ENCODE assay signal across 1 cellular context in the genomic region with DNA sequence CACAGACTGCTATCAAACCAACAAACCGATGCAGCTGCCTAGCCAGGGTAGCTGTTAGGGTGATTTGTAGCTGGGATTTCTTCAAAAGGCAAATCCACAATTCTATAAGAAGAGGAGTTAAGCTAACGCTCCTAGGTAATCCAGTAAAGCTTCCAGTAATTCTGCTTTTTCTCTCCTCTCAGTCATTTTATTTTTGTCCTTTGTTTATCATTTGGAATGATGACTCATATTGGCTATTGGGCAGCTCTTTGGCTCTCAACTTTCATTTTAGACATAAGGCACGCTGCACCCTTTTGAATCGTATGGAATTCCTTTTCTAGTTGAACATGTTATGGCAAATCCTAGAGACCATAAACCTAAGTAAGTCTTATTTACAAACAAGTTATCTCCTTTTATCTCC.
A peak's percentile ranks its signal among the peaks of the same experiment; 100 is the strongest.
TF ChIP-seq lines count a peak whose summit lies in the region.

No MANE protein-coding gene starts in this region.

TF ChIP-seq in HCT116, 20 proteins besides CTCF, POLR2A, EP300 and RAD21 (continued from another document):
- TF ChIP-seq, protein P1, sequence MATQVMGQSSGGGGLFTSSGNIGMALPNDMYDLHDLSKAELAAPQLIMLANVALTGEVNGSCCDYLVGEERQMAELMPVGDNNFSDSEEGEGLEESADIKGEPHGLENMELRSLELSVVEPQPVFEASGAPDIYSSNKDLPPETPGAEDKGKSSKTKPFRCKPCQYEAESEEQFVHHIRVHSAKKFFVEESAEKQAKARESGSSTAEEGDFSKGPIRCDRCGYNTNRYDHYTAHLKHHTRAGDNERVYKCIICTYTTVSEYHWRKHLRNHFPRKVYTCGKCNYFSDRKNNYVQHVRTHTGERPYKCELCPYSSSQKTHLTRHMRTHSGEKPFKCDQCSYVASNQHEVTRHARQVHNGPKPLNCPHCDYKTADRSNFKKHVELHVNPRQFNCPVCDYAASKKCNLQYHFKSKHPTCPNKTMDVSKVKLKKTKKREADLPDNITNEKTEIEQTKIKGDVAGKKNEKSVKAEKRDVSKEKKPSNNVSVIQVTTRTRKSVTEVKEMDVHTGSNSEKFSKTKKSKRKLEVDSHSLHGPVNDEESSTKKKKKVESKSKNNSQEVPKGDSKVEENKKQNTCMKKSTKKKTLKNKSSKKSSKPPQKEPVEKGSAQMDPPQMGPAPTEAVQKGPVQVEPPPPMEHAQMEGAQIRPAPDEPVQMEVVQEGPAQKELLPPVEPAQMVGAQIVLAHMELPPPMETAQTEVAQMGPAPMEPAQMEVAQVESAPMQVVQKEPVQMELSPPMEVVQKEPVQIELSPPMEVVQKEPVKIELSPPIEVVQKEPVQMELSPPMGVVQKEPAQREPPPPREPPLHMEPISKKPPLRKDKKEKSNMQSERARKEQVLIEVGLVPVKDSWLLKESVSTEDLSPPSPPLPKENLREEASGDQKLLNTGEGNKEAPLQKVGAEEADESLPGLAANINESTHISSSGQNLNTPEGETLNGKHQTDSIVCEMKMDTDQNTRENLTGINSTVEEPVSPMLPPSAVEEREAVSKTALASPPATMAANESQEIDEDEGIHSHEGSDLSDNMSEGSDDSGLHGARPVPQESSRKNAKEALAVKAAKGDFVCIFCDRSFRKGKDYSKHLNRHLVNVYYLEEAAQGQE (IDR thresholded peaks at IDR 0.05; ENCODE audit: low read depth) = no peak
- TF ChIP-seq, protein P2, sequence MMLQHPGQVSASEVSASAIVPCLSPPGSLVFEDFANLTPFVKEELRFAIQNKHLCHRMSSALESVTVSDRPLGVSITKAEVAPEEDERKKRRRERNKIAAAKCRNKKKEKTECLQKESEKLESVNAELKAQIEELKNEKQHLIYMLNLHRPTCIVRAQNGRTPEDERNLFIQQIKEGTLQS (IDR thresholded peaks at IDR 0.05) = no peak
- TF ChIP-seq FOSL1 (IDR thresholded peaks at IDR 0.05; ENCODE audit: low read depth) (peak; percentile 32; the same call in 1 of the 2 replicates), ELF1 (IDR thresholded peaks at IDR 0.05; ENCODE audit: borderline replicate concordance, low read depth) (no peak), EZH2 (IDR thresholded peaks at IDR 0.05) (no peak), TCF7L2 (IDR thresholded peaks at IDR 0.05; ENCODE audit: borderline replicate concordance, extremely low read depth, insufficient read depth, insufficient read length) (no peak), SRF (IDR thresholded peaks at IDR 0.05; ENCODE audit: low read depth) (no peak)
- TF ChIP-seq, protein P3, sequence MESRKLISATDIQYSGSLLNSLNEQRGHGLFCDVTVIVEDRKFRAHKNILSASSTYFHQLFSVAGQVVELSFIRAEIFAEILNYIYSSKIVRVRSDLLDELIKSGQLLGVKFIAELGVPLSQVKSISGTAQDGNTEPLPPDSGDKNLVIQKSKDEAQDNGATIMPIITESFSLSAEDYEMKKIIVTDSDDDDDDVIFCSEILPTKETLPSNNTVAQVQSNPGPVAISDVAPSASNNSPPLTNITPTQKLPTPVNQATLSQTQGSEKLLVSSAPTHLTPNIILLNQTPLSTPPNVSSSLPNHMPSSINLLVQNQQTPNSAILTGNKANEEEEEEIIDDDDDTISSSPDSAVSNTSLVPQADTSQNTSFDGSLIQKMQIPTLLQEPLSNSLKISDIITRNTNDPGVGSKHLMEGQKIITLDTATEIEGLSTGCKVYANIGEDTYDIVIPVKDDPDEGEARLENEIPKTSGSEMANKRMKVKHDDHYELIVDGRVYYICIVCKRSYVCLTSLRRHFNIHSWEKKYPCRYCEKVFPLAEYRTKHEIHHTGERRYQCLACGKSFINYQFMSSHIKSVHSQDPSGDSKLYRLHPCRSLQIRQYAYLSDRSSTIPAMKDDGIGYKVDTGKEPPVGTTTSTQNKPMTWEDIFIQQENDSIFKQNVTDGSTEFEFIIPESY (IDR thresholded peaks at IDR 0.05; ENCODE audit: extremely low read depth, insufficient replicate concordance, low read length) = no peak
TF ChIP-seq in HCT116: peak in this region for 3.
